ENCODE assay signal across 24 cellular contexts in the genomic region with DNA sequence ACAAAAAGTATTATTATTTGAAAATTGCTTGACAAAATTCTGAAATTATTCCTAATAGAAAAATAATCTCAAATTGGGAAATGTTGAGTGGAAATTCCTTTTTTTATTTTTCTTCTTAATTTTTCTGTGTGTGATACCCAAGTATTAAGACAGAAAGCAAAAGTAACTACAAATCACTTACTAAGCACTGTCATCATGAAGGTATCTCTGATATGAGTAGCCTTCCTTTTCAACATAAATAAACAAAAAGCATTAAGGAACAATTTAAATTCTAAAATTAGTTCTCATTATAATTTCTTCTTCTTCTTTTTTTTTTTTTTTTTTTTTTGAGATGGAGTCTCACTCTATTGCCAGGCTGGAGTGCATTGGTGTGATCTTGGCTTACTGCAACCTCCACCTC.
DNase-seq lines count a peak whose midpoint lies in the region; ATAC-seq and TF ChIP-seq lines count a peak whose summit lies in the region.
"Had no signal": no experiment of that assay in that cellular context is flagged by ENCODE, and none has a peak within 500 bp of the region (broad histone marks: within the 10 kb centered on the region; RNA-seq: fewer than 3 reads in every experiment).

No MANE protein-coding gene starts in this region.

- no peak overlapping the region for H2BK15ac ChIP-seq in mesenchymal stem cell (ENCODE audit: low read depth, poor library complexity, severe bottlenecking)

- H3K14ac ChIP-seq in mesenchymal stem cell (ENCODE audit: low read length in 2 of 2) = no peak overlapping the region

- H3K4me2 ChIP-seq in HCT116 (ENCODE audit: low read length) (no peak overlapping the region), mesenchymal stem cell (ENCODE audit: low read length, poor library complexity, severe bottlenecking) (no peak overlapping the region)

- peak overlapping the region; percentile 81 for H3K27ac Mint-ChIP-seq in T-helper 17 cell
- H3K27ac Mint-ChIP-seq: activated naive CD4-positive, alpha-beta T cell treated with anti-CD3 and anti-CD28 coated beads for 36 hours; CD4-positive, CD25-positive, alpha-beta regulatory T cell; endodermal cell; stimulated activated naive B cell treated with anti-CD40 and anti-IgM and Interleukin-4, amounts not matched to agents 10 μg/mL and 1 μg/mL and 100 μg/mL, for 72 hours had no signal

- no peak overlapping the region for H4K8ac ChIP-seq in mesenchymal stem cell (ENCODE audit: low read length)

- no peak for TF ChIP-seq CTCF in HCT116 (IDR thresholded peaks at IDR 0.05 in 2 of 3, conservative IDR thresholded peaks at IDR 0.05 in 1 of 3; ENCODE audit: borderline replicate concordance in 1 of 3, insufficient read depth in 1 of 3, low read depth in 2 of 3, low read length in 2 of 3)
- TF ChIP-seq CTCF in uterus (IDR thresholded peaks at IDR 0.05) = no peak

- H3K9ac ChIP-seq in HCT116 (ENCODE audit: low read length) = no peak overlapping the region
- peak overlapping the region; percentile 87 for H3K9ac ChIP-seq in mesenchymal stem cell (ENCODE audit: low read length)

- H3K9me3 ChIP-seq in HCT116 (ENCODE audit: control insufficient read depth in 1 of 2, insufficient read depth in 1 of 2, low read depth in 1 of 2, low read length in 2 of 2) = no peaks in the 10 kb centered on the region
- H3K9me3 ChIP-seq in T-helper 17 cell (ENCODE audit: control insufficient read depth, low read length, poor library complexity, severe bottlenecking) = no peaks in the 10 kb centered on the region
- no peaks in the 10 kb centered on the region for H3K9me3 ChIP-seq in mesenchymal stem cell (ENCODE audit: control insufficient read depth, low read length)
- H3K9me3 ChIP-seq in uterus = no peaks in the 10 kb centered on the region
- H3K9me3 ChIP-seq: esophagus squamous epithelium, neutrophil, SJSA1, spleen, suprapubic skin had no signal

- no peak overlapping the region for H2AK5ac ChIP-seq in mesenchymal stem cell (ENCODE audit: low read length, severe bottlenecking)

- H3K27ac ChIP-seq in HCT116 (ENCODE audit: low read depth, low read length) = no peak overlapping the region
- H3K27ac ChIP-seq in mesenchymal stem cell (ENCODE audit: low read length, poor library complexity, severe bottlenecking) = no peak overlapping the region
- peak overlapping the region; percentile 83 to 95 for H3K27ac ChIP-seq in uterus
- H3K27ac ChIP-seq: neutrophil, SJSA1, suprapubic skin had no signal

- TF ChIP-seq POLR2A in HCT116 (IDR thresholded peaks at IDR 0.05; ENCODE audit: borderline replicate concordance, extremely low read depth, insufficient read depth, insufficient read length) = no peak
- TF ChIP-seq POLR2A in uterus (IDR thresholded peaks at IDR 0.05) = no peak

- H4K20me1 ChIP-seq in HCT116 (ENCODE audit: insufficient read depth) = no peaks in the 10 kb centered on the region

- intact Hi-C loops in HCT116 (cut with micrococcal nuclease) = no loop called here
- intact Hi-C loops in uterus (cut with DNase I; ENCODE audit: low total_unique reads) = no loop called here

- no peak overlapping the region for H4K91ac ChIP-seq in mesenchymal stem cell (ENCODE audit: low read length)

- DNase-seq in HCT116 (ENCODE audit: low read depth, low spot score) (no peak), T-helper 17 cell (no peak), mesenchymal stem cell (no peak), uterus (no peak), activated T-cell treated with anti-CD3 and anti-CD28 coated beads for 4 hours (no peak), NCI-H2029 treated with DMSO at 0.1 percent for 48 hours (lab: John Stamatoyannopoulos, UW) (no peak)
- DNase-seq: activated CD4-positive, alpha-beta T cell treated with anti-CD3 and anti-CD28 coated beads for 48 hours; activated naive CD4-positive, alpha-beta T cell treated with anti-CD3 and anti-CD28 coated beads for 36 hours; activated T-cell treated with anti-CD3 and anti-CD28 coated beads, Interleukin-2, amount 50 U/mL, for 72 hours; CD4-positive, CD25-positive, alpha-beta regulatory T cell; endodermal cell; esophagus squamous epithelium; Karpas-422; left cardiac atrium; NCI-H1694; NCI-H526 treated with DMSO at 0.1 percent for 48 hours; spleen; stimulated activated CD4-positive, alpha-beta T cell treated with anti-CD3 and anti-CD28 coated beads, Interleukin-4, amount 100 ng/mL, for 1 hour; stimulated activated naive B cell treated with anti-CD40 and anti-IgM and Interleukin-4, amounts not matched to agents 10 μg/mL and 1 μg/mL and 100 μg/mL, for 72 hours had no signal

- no TSS peak for BruUV-seq in HCT116 (replicated peaks; lab: Mats Ljungman, UMichigan)

- H3K36me3 ChIP-seq in HCT116 (ENCODE audit: control insufficient read depth in 1 of 2, insufficient read depth in 2 of 2, low read length in 2 of 2) (no peaks in the 10 kb centered on the region), mesenchymal stem cell (ENCODE audit: control insufficient read depth in 1 of 2, insufficient read depth in 2 of 2, low read depth in 1 of 2, low read length in 2 of 2) (no peaks in the 10 kb centered on the region), uterus (no peaks in the 10 kb centered on the region)
- H3K36me3 ChIP-seq: cardiac muscle cell, esophagus squamous epithelium, neutrophil, SJSA1, spleen, suprapubic skin had no signal

- POLR2A ChIA-PET in HCT116 (lab: Charles Lee) = no interaction called here

- RAD21 ChIA-PET in HCT116 (lab: Charles Lee; ENCODE audit: low non-redundant PET in 1 of 2, low total read pairs in 2 of 2, uncharacterized antibody in 2 of 2, unreplicated experiment in 2 of 2) = no interaction called here

- ATAC-seq in HCT116 (no peak), T-helper 17 cell (no peak), GM18909 (IDR thresholded peaks at IDR 0.05; ENCODE audit: poor library complexity, unreplicated experiment) (no peak)
- ATAC-seq: activated T-cell treated with anti-CD3 and anti-CD28 coated beads, Interleukin-2, amount 50 U/mL, for 72 hours; left cardiac atrium; stimulated activated naive B cell treated with anti-CD40 and anti-IgM and Interleukin-4, amounts not matched to agents 10 μg/mL and 1 μg/mL and 100 μg/mL, for 72 hours had no signal

- no peaks in the 10 kb centered on the region for H3K36me3 Mint-ChIP-seq in T-helper 17 cell (ENCODE audit: low read depth)
- H3K36me3 Mint-ChIP-seq: CD4-positive, CD25-positive, alpha-beta regulatory T cell; stimulated activated naive B cell treated with anti-CD40 and anti-IgM and Interleukin-4, amounts not matched to agents 10 μg/mL and 1 μg/mL and 100 μg/mL, for 72 hours had no signal

- no peak overlapping the region for H3K4me3 ChIP-seq in HCT116 (replicated peaks in 1 of 2; ENCODE audit: low read depth in 1 of 2, low read length in 2 of 2)
- H3K4me3 ChIP-seq in mesenchymal stem cell (ENCODE audit: insufficient read depth in 1 of 2, low read depth in 1 of 2, low read length in 2 of 2) = no peak overlapping the region
- H3K4me3 ChIP-seq in uterus = no peak overlapping the region
- H3K4me3 ChIP-seq: cardiac muscle cell, esophagus squamous epithelium, SJSA1, spleen, suprapubic skin had no signal

- H3K4ac ChIP-seq in mesenchymal stem cell (ENCODE audit: low read depth in 1 of 2, low read length in 2 of 2) = no peak overlapping the region

- H3K27me3 Mint-ChIP-seq in T-helper 17 cell = no peaks in the 10 kb centered on the region
- H3K27me3 Mint-ChIP-seq: stimulated activated naive B cell treated with anti-CD40 and anti-IgM and Interleukin-4, amounts not matched to agents 10 μg/mL and 1 μg/mL and 100 μg/mL, for 72 hours had no signal

- no peak overlapping the region for H3K23ac ChIP-seq in mesenchymal stem cell (ENCODE audit: low read length in 2 of 2)

- H2BK120ac ChIP-seq in mesenchymal stem cell (ENCODE audit: low read depth, low read length) = no peak overlapping the region

- TF ChIP-seq RAD21 in HCT116 (IDR thresholded peaks at IDR 0.05; ENCODE audit: low read depth) = no peak

- H3K4me1 ChIP-seq in HCT116 (ENCODE audit: control insufficient read depth in 1 of 2, insufficient read depth in 2 of 2, low read length in 2 of 2) (peaks cover 16 to 24% of the 10 kb centered on the region in 2 experiments; a peak in 3 of 4 replicates), mesenchymal stem cell (ENCODE audit: control insufficient read depth, insufficient read depth, low read depth, low read length) (no peaks in the 10 kb centered on the region), uterus (peaks cover 5 to 8% of the 10 kb centered on the region in 2 donors)

- peak overlapping the region; percentile 67 for H2AFZ ChIP-seq in HCT116 (ENCODE audit: low read depth, low read length, poor library complexity, severe bottlenecking)
- no peak overlapping the region for H2AFZ ChIP-seq in mesenchymal stem cell (ENCODE audit: low read depth, low read length)

- no peaks in the 10 kb centered on the region for H3K9me2 ChIP-seq in HCT116 (ENCODE audit: insufficient read depth)

- H2BK5ac ChIP-seq in mesenchymal stem cell (ENCODE audit: low read depth, low read length, poor library complexity, severe bottlenecking) = no peak overlapping the region

- no peaks in the 10 kb centered on the region for H3K79me1 ChIP-seq in mesenchymal stem cell (replicated peaks; ENCODE audit: low read length, poor library complexity, severe bottlenecking)

- H3K4me3 Mint-ChIP-seq in T-helper 17 cell = no peak overlapping the region
- H3K4me3 Mint-ChIP-seq: activated naive CD4-positive, alpha-beta T cell treated with anti-CD3 and anti-CD28 coated beads for 36 hours; CD4-positive, CD25-positive, alpha-beta regulatory T cell; endodermal cell; stimulated activated naive B cell treated with anti-CD40 and anti-IgM and Interleukin-4, amounts not matched to agents 10 μg/mL and 1 μg/mL and 100 μg/mL, for 72 hours had no signal

- CTCF ChIA-PET in HCT116 (lab: Charles Lee) = no interaction called here

- no peaks in the 10 kb centered on the region for H3K27me3 ChIP-seq in HCT116 (ENCODE audit: insufficient read depth, low read length)
- H3K27me3 ChIP-seq in mesenchymal stem cell (ENCODE audit: control insufficient read depth in 1 of 2, insufficient read depth in 1 of 2, low read length in 2 of 2) = no peaks in the 10 kb centered on the region
- no peaks in the 10 kb centered on the region for H3K27me3 ChIP-seq in uterus
- H3K27me3 ChIP-seq: cardiac muscle cell, esophagus squamous epithelium, neutrophil, SJSA1, spleen, suprapubic skin had no signal

- H2BK12ac ChIP-seq in mesenchymal stem cell (ENCODE audit: low read length in 2 of 2) = no peak overlapping the region

- peaks cover 12% of the 10 kb centered on the region for H3K4me1 Mint-ChIP-seq in T-helper 17 cell
- H3K4me1 Mint-ChIP-seq: endodermal cell had no signal

- H3K79me2 ChIP-seq in HCT116 (ENCODE audit: insufficient read depth, low read length) = no peaks in the 10 kb centered on the region

- H3K18ac ChIP-seq in mesenchymal stem cell (ENCODE audit: low read depth in 1 of 2, low read length in 2 of 2) = no peak overlapping the region

TF ChIP-seq in HCT116, 20 proteins besides CTCF, POLR2A, EP300 and RAD21:
- TF ChIP-seq SP1 (IDR thresholded peaks at IDR 0.05; ENCODE audit: low read depth) (no peak), ZFX (IDR thresholded peaks at IDR 0.05) (no peak)

Comparison
In these comparisons a context has a peak if more than half of its experiments do, and no peak if none do; other contexts are left out.
1. H3K27ac ChIP-seq: peak in uterus (2 of 2); none in HCT116 (single experiment) and mesenchymal stem cell (single experiment).